Comparison of ENCODE assay signal across 8 cellular contexts in the genomic region with DNA sequence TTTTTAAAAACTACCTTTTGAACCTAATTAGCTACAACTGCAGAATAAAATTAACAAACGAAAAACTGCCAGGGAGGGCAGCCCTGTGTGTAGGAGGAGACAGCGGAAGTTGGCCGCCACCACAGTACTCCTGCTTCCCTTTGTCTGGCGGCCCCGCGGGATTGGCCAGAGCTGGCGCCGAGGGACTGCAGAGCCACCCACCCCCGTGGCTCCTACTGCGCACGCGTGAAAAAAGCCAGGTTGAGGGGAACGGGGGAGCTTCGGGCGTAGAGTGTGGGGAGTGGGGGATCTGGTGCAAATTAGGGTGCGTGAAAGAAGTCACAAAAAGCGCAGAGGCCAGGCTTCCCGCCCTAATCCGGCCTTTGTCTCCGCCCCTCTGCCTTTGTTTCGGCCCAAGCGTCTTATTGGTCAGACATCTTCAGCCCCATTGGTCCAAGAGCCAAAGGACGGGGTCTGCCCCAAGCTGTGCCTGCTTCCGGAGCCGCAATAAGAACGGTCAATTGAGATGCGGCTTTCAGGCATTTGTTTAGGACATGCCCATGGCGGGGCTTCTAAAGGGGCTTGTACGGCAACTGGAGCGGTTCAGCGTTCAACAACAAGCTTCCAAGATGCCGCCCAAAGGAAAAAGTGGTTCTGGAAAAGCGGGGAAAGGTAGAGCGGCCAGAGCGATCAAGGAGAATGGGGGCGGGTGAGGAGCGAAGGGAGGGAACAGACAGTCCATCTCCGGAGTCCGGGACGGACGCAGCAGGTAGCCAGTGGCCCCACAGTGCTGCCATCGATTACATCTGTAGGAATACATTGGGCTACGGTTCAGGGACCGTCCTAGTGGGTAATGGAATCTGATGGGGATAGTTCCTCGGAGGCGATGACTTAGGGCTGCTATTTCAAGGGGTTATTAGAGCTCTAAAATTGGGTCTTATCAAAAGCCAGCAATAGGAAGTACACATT.
A peak's percentile ranks its signal among the peaks of the same experiment; 100 is the strongest.
DNase-seq lines count a peak whose midpoint lies in the region; ATAC-seq and FAIRE-seq lines count a peak whose summit lies in the region.

A gene (plus strand): TSS at position 580 of the 948 bp plus-strand sequence. CDS start 29 bp downstream, at position 609.

- ATAC-seq in HG03442 (IDR thresholded peaks at IDR 0.05; ENCODE audit: unreplicated experiment) = peak; percentile 95

- H3K27ac ChIP-seq in cingulate gyrus (ENCODE audit: low read depth, low read length) = peak within 1 kb of the TSS; percentile 83

- FAIRE-seq in GM19239 (lab: Jason Lieb, UNC) = peak; percentile 95

- DNase-seq in Ammon's horn (ENCODE audit: low spot score) = peak; percentile 96
- DNase-seq in GM19239 (ENCODE audit: insufficient read length, low spot score) = peak; percentile 71
- DNase-seq in NCI-H510A treated with DMSO at 0.1 percent for 48 hours (lab: John Stamatoyannopoulos, UW) = peak; percentile 89
- DNase-seq in activated CD4-positive, alpha-beta T cell treated with anti-CD3 and anti-CD28 coated beads for 24 hours (ENCODE audit: low read depth in 2 of 2) = peak; percentile 67 to 70
- DNase-seq in kidney tubule cell (ENCODE audit: low spot score) = peak; percentile 97
- DNase-seq in stimulated activated CD4-positive, alpha-beta T cell treated with anti-CD3 and anti-CD28 coated beads, Interleukin-1b, Interleukin-23, amount 100 ng/mL, for 24 hours (ENCODE audit: low read depth in 4 of 4, low spot score in 1 of 4) = peak; percentile 39 to 73 (median 56)

Comparison
In these comparisons a context has a peak if more than half of its experiments do, and no peak if none do; other contexts are left out.
1. Peak in every context shown above with its lines: DNase-seq, ATAC-seq and H3K27ac ChIP-seq.